Comparison of ENCODE assay signal across 11 cellular contexts in the genomic region with DNA sequence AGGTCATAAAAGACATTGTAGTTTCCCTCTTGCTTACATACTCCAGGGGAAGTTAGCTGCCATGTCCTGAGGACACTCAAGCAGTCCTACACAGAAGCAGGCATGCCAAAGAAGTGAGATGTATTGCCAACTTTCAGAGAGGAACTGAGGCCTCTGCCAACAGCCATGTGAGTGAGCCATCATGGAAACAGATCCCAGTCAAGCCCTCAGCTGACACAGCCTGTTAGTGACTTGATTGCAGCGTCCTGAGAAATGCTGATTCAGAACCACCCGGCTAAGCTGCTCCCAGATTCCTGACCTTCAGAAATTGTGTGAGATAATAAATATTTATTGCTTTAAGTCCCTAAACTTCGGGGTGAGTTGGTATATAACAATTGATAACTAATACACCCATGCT. TPM values are rescaled to one million over a fixed set of nuclear protein-coding genes. Genes with fewer than 3 reads are reported as not detected.
DNase-seq lines count a peak whose midpoint lies in the region; ATAC-seq and TF ChIP-seq lines count a peak whose summit lies in the region.
"Had no signal": no experiment of that assay in that cellular context is flagged by ENCODE, and none has a peak within 500 bp of the region (broad histone marks: within the 10 kb centered on the region; RNA-seq: fewer than 3 reads in every experiment).

No MANE protein-coding gene starts in this region.

- no peak overlapping the region for H3K4me3 ChIP-seq in MG63
- no peak overlapping the region for H3K4me3 ChIP-seq in ascending aorta
- no peak overlapping the region for H3K4me3 ChIP-seq in testis

- intact Hi-C loops in ascending aorta (cut with DNase I) (loop anchor here (2.0 to 10.0 kb wide), 5 partner anchors 60 to 308 kb away; no protein-coding TSS in a partner anchor), testis (cut with DNase I; ENCODE audit: low total_unique reads) (no loop called here)

- DNase-seq in MG63 (peak; percentile 65), ascending aorta (ENCODE audit: low spot score in 2 of 2) (peak in 1 of 2 donors; percentile 67), kidney tubule cell (ENCODE audit: low spot score) (peak; percentile 34), testis (no peak), activated gamma-delta T cell (lab: John Stamatoyannopoulos, UW) (no peak), AML-193 (lab: John Stamatoyannopoulos, UW) (no peak)
- DNase-seq: DMS79 had no signal

- H3K27ac ChIP-seq in ascending aorta (peak overlapping the region; percentile 71 to 91), testis (peak overlapping the region; percentile 60 to 73)

- H3K4me1 ChIP-seq in ascending aorta (peaks cover 2 to 9% of the 10 kb centered on the region in 2 donors), testis (peaks cover 28% of the 10 kb centered on the region)

- WGBS in testis, 2 donors = 53 to 58% methylated on average over 3 of the region's 3 CpGs

- ATAC-seq in HG02870 (IDR thresholded peaks at IDR 0.05; ENCODE audit: unreplicated experiment) = no peak

- no peak for TF ChIP-seq POLR2A in testis (IDR thresholded peaks at IDR 0.05)

- H3K27me3 ChIP-seq in MG63 = no peaks in the 10 kb centered on the region
- no peaks in the 10 kb centered on the region for H3K27me3 ChIP-seq in ascending aorta
- no peaks in the 10 kb centered on the region for H3K27me3 ChIP-seq in testis

- peaks cover 3% of the 10 kb centered on the region; the same call in 1 of the 2 replicates for H3K9me3 ChIP-seq in MG63
- no peaks in the 10 kb centered on the region for H3K9me3 ChIP-seq in ascending aorta
- H3K9me3 ChIP-seq in testis = no peaks in the 10 kb centered on the region

- TF ChIP-seq CTCF in ascending aorta (IDR thresholded peaks at IDR 0.05) (no peak), testis (IDR thresholded peaks at IDR 0.05) (no peak)

- H3K36me3 ChIP-seq in MG63 (no peaks in the 10 kb centered on the region), ascending aorta (no peaks in the 10 kb centered on the region), testis (ENCODE audit: low read depth, missing control alignments) (no peaks in the 10 kb centered on the region)

RNA-seq across cellular contexts. Expression of a gene that starts 38.1 kb away (rescaled TPM):
- 0.63 TPM in 1 of 2 replicates, not detected in the other for total RNA-seq in MG63 (2014; rRNA removed; shearing (Covaris generic); ENCODE audit: low replicate concordance)
- not detected for total RNA-seq in ascending aorta
- 10 to 100 TPM; 85.9 to 89.9 TPM for total RNA-seq in testis
- polyA plus RNA-seq in testis (ENCODE audit: insufficient read depth, low read depth, low replicate concordance) = 65.4 TPM
- total RNA-seq: activated T-helper 17 cell treated with anti-CD3 and anti-CD28 coated beads, Interleukin-2, amount 50 U/mL, for 72 hours; WTC11 had no signal
- polyA plus RNA-seq: neural cell had no signal

RNA-seq across cellular contexts. Expression of a gene that starts 54.2 kb away (rescaled TPM):
- total RNA-seq in MG63 (2014; rRNA removed; shearing (Covaris generic); ENCODE audit: low replicate concordance) = 279 and 387 TPM in 2 replicates
- total RNA-seq in ascending aorta (11.9 TPM), testis (10 to 100 TPM; 23.7 to 33.4 TPM)
- 27.4 TPM for polyA plus RNA-seq in testis (ENCODE audit: insufficient read depth, low read depth, low replicate concordance)

Comparison
In these comparisons a context has a peak if more than half of its experiments do, and no peak if none do; other contexts are left out.
1. DNase-seq: peak in MG63 (single experiment) and kidney tubule cell (single experiment); none in testis (single experiment), activated gamma-delta T cell (single experiment) and AML-193 (0 of 2).
2. RNA of a gene that starts 38.1 kb away (total RNA-seq): 85.9 to 89.9 TPM in testis; 0.63 TPM in MG63 and not detected in ascending aorta (single experiment); every median in the first group is over 10 times any median in the second.